21 cellular contexts compared by ENCODE assay signal in genomic region chr3:135980343-135980742, GRCh38.
"Had no signal": no experiment of that assay in that cellular context is flagged by ENCODE, and none has a peak within 500 bp of the region (broad histone marks: within the 10 kb centered on the region; RNA-seq: fewer than 3 reads in every experiment).

No MANE protein-coding gene starts in this region.

- H3K4me1 ChIP-seq: esophagus squamous epithelium, left lung, lower lobe of right lung had no signal

- H3K36me3 ChIP-seq: esophagus squamous epithelium, gastroesophageal sphincter, heart left ventricle, left lung, lower lobe of right lung had no signal

- H3K27ac Mint-ChIP-seq: dendritic cell treated with granulocyte-macrophage colony-stimulating factor and Interleukin-4, amounts not matched to agents 40 ng/mL and 50 ng/mL, for 4 days; effector memory CD8-positive, alpha-beta T cell; endodermal cell; mesothelial cell of epicardium had no signal

- H3K4me2 ChIP-seq: hepatocyte had no signal

- H3K4me1 Mint-ChIP-seq: endodermal cell, mesothelial cell of epicardium had no signal

- H3K27ac ChIP-seq: epithelial cell of prostate, esophagus squamous epithelium, gastroesophageal sphincter, heart left ventricle, hepatocyte, left lung, lower lobe of right lung had no signal

- H3K9me3 ChIP-seq: esophagus squamous epithelium, gastroesophageal sphincter, heart left ventricle, left lung, lower lobe of right lung had no signal

- H3K27me3 Mint-ChIP-seq: dendritic cell treated with granulocyte-macrophage colony-stimulating factor and Interleukin-4, amounts not matched to agents 40 ng/mL and 50 ng/mL, for 4 days had no signal

- H3K4me3 Mint-ChIP-seq: dendritic cell treated with granulocyte-macrophage colony-stimulating factor and Interleukin-4, amounts not matched to agents 40 ng/mL and 50 ng/mL, for 4 days; effector memory CD8-positive, alpha-beta T cell; endodermal cell; mesothelial cell of epicardium had no signal

- H3K4me3 ChIP-seq: esophagus squamous epithelium, gastroesophageal sphincter, heart left ventricle, hepatocyte, left lung, lower lobe of right lung had no signal

- H3K9me3 Mint-ChIP-seq: dendritic cell treated with granulocyte-macrophage colony-stimulating factor and Interleukin-4, amounts not matched to agents 40 ng/mL and 50 ng/mL, for 4 days; effector memory CD8-positive, alpha-beta T cell; endodermal cell; mesothelial cell of epicardium had no signal

- H2AFZ ChIP-seq: hepatocyte had no signal

- DNase-seq: cortex of kidney; effector CD8-positive, alpha-beta T cell; effector memory CD8-positive, alpha-beta T cell; endodermal cell; erythroblast; esophagus squamous epithelium; foreskin fibroblast; foreskin melanocyte; heart left ventricle; kidney; kidney glomerular epithelial cell; left lung; left ventricle myocardium superior; lower lobe of right lung; mesenchymal stem cell had no signal

- ATAC-seq: effector memory CD8-positive, alpha-beta T cell; esophagus mucosa; gastroesophageal sphincter; heart left ventricle; left lung; left ventricle myocardium superior; lower lobe of right lung had no signal

- H3K27me3 ChIP-seq: esophagus squamous epithelium, gastroesophageal sphincter, heart left ventricle, hepatocyte, left lung had no signal
